In the genomic region with DNA sequence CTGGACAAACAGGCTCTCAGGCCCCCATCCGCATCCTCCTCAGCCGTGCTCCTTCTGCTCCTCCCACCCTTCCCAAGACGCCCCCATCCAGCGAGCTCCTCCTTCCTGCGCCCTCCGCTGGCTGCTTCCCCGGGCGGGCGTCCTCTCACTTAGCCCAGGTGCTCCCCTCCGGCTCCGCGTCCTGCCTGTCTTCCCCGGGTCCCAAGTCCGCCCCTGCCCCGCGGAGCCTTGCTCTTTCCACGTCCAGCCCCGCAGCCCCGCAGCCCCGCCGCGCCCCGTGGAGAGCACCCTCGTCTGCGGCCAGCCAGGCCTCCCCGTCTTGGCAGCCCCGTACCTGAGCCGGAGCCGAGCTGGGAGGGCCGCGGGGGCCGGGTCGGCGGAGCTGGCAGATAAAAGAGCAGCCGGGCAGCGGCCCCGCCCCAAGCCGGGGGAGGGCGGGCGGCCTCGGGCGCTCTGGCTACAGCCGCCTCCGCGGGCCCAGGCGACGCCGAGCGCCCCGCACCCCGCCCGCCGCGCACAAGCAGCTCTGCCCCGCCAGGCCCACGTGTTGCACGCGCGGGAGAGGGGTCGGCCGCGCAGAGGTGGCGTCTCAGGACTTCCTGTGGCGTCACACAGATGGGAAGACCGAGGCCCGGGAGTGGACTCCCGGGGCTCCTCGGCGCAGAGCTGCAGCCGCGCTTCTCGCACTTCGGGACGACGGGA, we compare ENCODE assay signal across 8 cellular contexts. TPM values are rescaled to one million over a fixed set of nuclear protein-coding genes. Genes with fewer than 3 reads are reported as not detected.
DNase-seq lines count a peak whose midpoint lies in the region; ATAC-seq and TF ChIP-seq lines count a peak whose summit lies in the region.

A gene with protein sequence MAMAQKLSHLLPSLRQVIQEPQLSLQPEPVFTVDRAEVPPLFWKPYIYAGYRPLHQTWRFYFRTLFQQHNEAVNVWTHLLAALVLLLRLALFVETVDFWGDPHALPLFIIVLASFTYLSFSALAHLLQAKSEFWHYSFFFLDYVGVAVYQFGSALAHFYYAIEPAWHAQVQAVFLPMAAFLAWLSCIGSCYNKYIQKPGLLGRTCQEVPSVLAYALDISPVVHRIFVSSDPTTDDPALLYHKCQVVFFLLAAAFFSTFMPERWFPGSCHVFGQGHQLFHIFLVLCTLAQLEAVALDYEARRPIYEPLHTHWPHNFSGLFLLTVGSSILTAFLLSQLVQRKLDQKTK (minus strand): TSS at position 555 of the 702 bp plus-strand sequence. CDS start 11,869 bp downstream, outside the sequence.

- H3K4me3 ChIP-seq in HEK293 (ENCODE audit: low read depth, low read length) (peak within 1 kb of the TSS; percentile 44), ectodermal cell (ENCODE audit: insufficient read depth, low read depth, low read length) (peak within 1 kb of the TSS; percentile 61), lung (peak within 1 kb of the TSS; percentile 43)

- H3K27me3 Mint-ChIP-seq in activated CD8-positive, alpha-beta T cell treated with anti-CD3 and anti-CD28 coated beads for 36 hours, result peaks cover 4% of the 10 kb centered on the region

- H3K4me3 Mint-ChIP-seq in activated CD8-positive, alpha-beta T cell treated with anti-CD3 and anti-CD28 coated beads for 36 hours, result peak within 1 kb of the TSS; percentile 88

- H3K4me1 ChIP-seq in HEK293 (ENCODE audit: control insufficient read depth, insufficient read depth, low read length) (no peaks in the 10 kb centered on the region), ectodermal cell (ENCODE audit: control insufficient read depth, insufficient read depth, low read length) (peaks cover 22% of the 10 kb centered on the region), lung (ENCODE audit: control insufficient read depth in 2 of 2, insufficient read depth in 2 of 2, low read length in 2 of 2) (peaks cover 0 to 8% of the 10 kb centered on the region in 2 donors)

- 0% methylated on average over 75 of the region's 75 CpGs for WGBS in ectodermal cell, 2 experiments
- WGBS in lung, 2 donors, result 0% methylated on average over 52 to 75 of the region's 75 CpGs

- H3K27ac ChIP-seq in HEK293 (ENCODE audit: extremely low read depth, low read depth, low read length) (peak within 1 kb of the TSS; percentile 42; the same call in 1 of the 2 replicates), ectodermal cell (ENCODE audit: insufficient read depth, low read depth, low read length, poor library complexity, severe bottlenecking) (no peak within 1 kb of the TSS), lung (ENCODE audit: low read depth in 1 of 2, low read length in 1 of 2) (peak within 1 kb of the TSS; percentile 46 to 76)

- peaks cover 5% of the 10 kb centered on the region for H3K4me1 Mint-ChIP-seq in activated CD8-positive, alpha-beta T cell treated with anti-CD3 and anti-CD28 coated beads for 36 hours (ENCODE audit: low read depth)

- DNase-seq in DMS53 treated with DMSO at 0.1 percent for 48 hours (lab: John Stamatoyannopoulos, UW; ENCODE audit: unreplicated experiment), result peak; percentile 50
- DNase-seq in NCI-H226, result peak; percentile 25
- peak; percentile 77 for DNase-seq in activated CD8-positive, alpha-beta T cell treated with anti-CD3 and anti-CD28 coated beads for 36 hours
- DNase-seq in lung (ENCODE audit: low spot score), result peak; percentile 57
- peak; percentile 49 to 51 for DNase-seq in stimulated activated CD4-positive, alpha-beta T cell treated with anti-CD3 and anti-CD28 coated beads, Interleukin-4, amount 100 ng/mL, for 48 hours (ENCODE audit: low read depth in 2 of 2)
- DNase-seq in GDM1 (lab: John Stamatoyannopoulos, UW), result no peak

- H3K36me3 ChIP-seq in HEK293 (ENCODE audit: control insufficient read depth in 2 of 2, insufficient read depth in 1 of 2, low read length in 2 of 2), result peaks cover 0 to 3% of the 10 kb centered on the region in 2 experiments; a peak in 1 of 3 replicates
- no peaks in the 10 kb centered on the region for H3K36me3 ChIP-seq in ectodermal cell (ENCODE audit: control insufficient read depth, insufficient read depth, low read length)
- peaks cover 0 to 2% of the 10 kb centered on the region in 2 donors for H3K36me3 ChIP-seq in lung (ENCODE audit: control insufficient read depth in 2 of 2, insufficient read depth in 2 of 2, low read length in 2 of 2)

- CTCF ChIA-PET in HEK293 (lab: Yijun Ruan, JAX), result interaction anchor here (0.6 to 1.1 kb wide), 3 partner anchors 25 to 1025 kb away, joined by 3 to 4 read pairs (median 3); no protein-coding TSS in a partner anchor
- CTCF ChIA-PET in activated CD8-positive, alpha-beta T cell treated with anti-CD3 and anti-CD28 coated beads for 36 hours (lab: Charles Lee), result interaction anchor here (0.7 to 3.4 kb wide), 6 partner anchors 9 to 122 kb away, joined by 3 to 30 read pairs (median 3); a partner anchor contains a TSS

- TF ChIP-seq CTCF in HEK293 (tag by site-specific recombination; IDR thresholded peaks at IDR 0.05) (peak; percentile 93), lung (IDR thresholded peaks at IDR 0.05; ENCODE audit: control extremely low read depth, extremely low read depth) (no peak)
- no peak for TF ChIP-seq CTCF in activated CD8-positive, alpha-beta T cell treated with anti-CD3 and anti-CD28 coated beads for 36 hours (IDR thresholded peaks at IDR 0.05)

- H3K27me3 ChIP-seq in ectodermal cell (ENCODE audit: control insufficient read depth, insufficient read depth, low read length, poor library complexity, severe bottlenecking) (peaks cover 29% of the 10 kb centered on the region), lung (ENCODE audit: control insufficient read depth, insufficient read depth) (no peaks in the 10 kb centered on the region)

- no peaks in the 10 kb centered on the region for H3K36me3 Mint-ChIP-seq in activated CD8-positive, alpha-beta T cell treated with anti-CD3 and anti-CD28 coated beads for 36 hours (ENCODE audit: low read depth)

- POLR2A ChIA-PET in HEK293 (lab: Yijun Ruan, JAX), result interaction anchor here (0.6 to 1.8 kb wide), 12 partner anchors 11 to 122 kb away, joined by 3 to 10 read pairs (median 4); a partner anchor contains a TSS
- POLR2A ChIA-PET in activated CD8-positive, alpha-beta T cell treated with anti-CD3 and anti-CD28 coated beads for 36 hours (lab: Charles Lee), result interaction anchor here (0.7 to 2.4 kb wide), 16 partner anchors 11 to 642 kb away, joined by 3 to 13 read pairs (median 3); a partner anchor contains a TSS

- H3K27ac Mint-ChIP-seq in activated CD8-positive, alpha-beta T cell treated with anti-CD3 and anti-CD28 coated beads for 36 hours, result peak within 1 kb of the TSS; percentile 81

- intact Hi-C loops in activated CD8-positive, alpha-beta T cell treated with anti-CD3 and anti-CD28 coated beads for 36 hours (cut with micrococcal nuclease), result no loop called here

- no peaks in the 10 kb centered on the region for H3K9me3 ChIP-seq in HEK293 (ENCODE audit: control insufficient read depth, insufficient read depth, low read depth, low read length)
- no peaks in the 10 kb centered on the region for H3K9me3 ChIP-seq in ectodermal cell (ENCODE audit: control insufficient read depth, low read length)
- no peaks in the 10 kb centered on the region for H3K9me3 ChIP-seq in lung (ENCODE audit: control insufficient read depth in 2 of 2, insufficient read depth in 1 of 2, low read length in 1 of 2)

- ATAC-seq in activated CD8-positive, alpha-beta T cell treated with anti-CD3 and anti-CD28 coated beads for 36 hours, result peak; percentile 88
- ATAC-seq in lung (ENCODE audit: insufficient read depth, low FRiP score), result peak; percentile 91

- no peaks in the 10 kb centered on the region for H3K9me3 Mint-ChIP-seq in activated CD8-positive, alpha-beta T cell treated with anti-CD3 and anti-CD28 coated beads for 36 hours

TF ChIP-seq in HEK293, 187 proteins besides CTCF, POLR2A, EP300 and RAD21 (continues in another document):
- TF ChIP-seq YY2 (tag by site-specific recombination; IDR thresholded peaks at IDR 0.05), result no peak
- 0 out of 2 replicates have a peak, but pooled peaks have one; percentile 52 for TF ChIP-seq ZNF366 (tag by site-specific recombination; conservative IDR thresholded peaks at IDR 0.05)
- TF ChIP-seq ZNF302 (tag by site-specific recombination; IDR thresholded peaks at IDR 0.05; ENCODE audit: low read depth), result no peak
- TF ChIP-seq, protein P1, sequence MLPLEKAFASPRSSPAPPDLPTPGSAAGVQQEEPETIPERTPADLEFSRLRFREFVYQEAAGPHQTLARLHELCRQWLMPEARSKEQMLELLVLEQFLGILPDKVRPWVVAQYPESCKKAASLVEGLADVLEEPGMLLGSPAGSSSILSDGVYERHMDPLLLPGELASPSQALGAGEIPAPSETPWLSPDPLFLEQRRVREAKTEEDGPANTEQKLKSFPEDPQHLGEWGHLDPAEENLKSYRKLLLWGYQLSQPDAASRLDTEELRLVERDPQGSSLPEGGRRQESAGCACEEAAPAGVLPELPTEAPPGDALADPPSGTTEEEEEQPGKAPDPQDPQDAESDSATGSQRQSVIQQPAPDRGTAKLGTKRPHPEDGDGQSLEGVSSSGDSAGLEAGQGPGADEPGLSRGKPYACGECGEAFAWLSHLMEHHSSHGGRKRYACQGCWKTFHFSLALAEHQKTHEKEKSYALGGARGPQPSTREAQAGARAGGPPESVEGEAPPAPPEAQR (tag by site-specific recombination; IDR thresholded peaks at IDR 0.05), result no peak
- TF ChIP-seq ZNF324 (tag by site-specific recombination; IDR thresholded peaks at IDR 0.05), result 0 out of 2 replicates have a peak, but pooled peaks have one; percentile 48
- peak; percentile 48; the same call in 1 of the 2 replicates for TF ChIP-seq ZFP37 (tag by site-specific recombination; IDR thresholded peaks at IDR 0.05)
- TF ChIP-seq TCF7L2 (IDR thresholded peaks at IDR 0.05; ENCODE audit: borderline replicate concordance, low read depth, low read length), result peak; percentile 70; the same call in 1 of the 2 replicates
- no peak for TF ChIP-seq HOXA7 (CRISPR knock-in tag; IDR thresholded peaks at IDR 0.05; ENCODE audit: borderline replicate concordance)
- TF ChIP-seq, protein P2, sequence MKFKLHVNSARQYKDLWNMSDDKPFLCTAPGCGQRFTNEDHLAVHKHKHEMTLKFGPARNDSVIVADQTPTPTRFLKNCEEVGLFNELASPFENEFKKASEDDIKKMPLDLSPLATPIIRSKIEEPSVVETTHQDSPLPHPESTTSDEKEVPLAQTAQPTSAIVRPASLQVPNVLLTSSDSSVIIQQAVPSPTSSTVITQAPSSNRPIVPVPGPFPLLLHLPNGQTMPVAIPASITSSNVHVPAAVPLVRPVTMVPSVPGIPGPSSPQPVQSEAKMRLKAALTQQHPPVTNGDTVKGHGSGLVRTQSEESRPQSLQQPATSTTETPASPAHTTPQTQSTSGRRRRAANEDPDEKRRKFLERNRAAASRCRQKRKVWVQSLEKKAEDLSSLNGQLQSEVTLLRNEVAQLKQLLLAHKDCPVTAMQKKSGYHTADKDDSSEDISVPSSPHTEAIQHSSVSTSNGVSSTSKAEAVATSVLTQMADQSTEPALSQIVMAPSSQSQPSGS (tag by site-specific recombination; IDR thresholded peaks at IDR 0.05; ENCODE audit: low read depth), result no peak

RNA-seq across cellular contexts. Expression of the gene that starts here (rescaled TPM):
- 1 to 10 TPM; 6.8 to 8.0 TPM for total RNA-seq in activated CD8-positive, alpha-beta T cell treated with anti-CD3 and anti-CD28 coated beads for 36 hours
- 9.5 TPM for polyA plus RNA-seq in ectodermal cell (2013, experiment 1 of 4)
- 9.3 TPM for polyA plus RNA-seq in ectodermal cell (2013, experiment 2 of 4)
- 6.2 TPM for polyA plus RNA-seq in ectodermal cell (2013, experiment 3 of 4)
- polyA plus RNA-seq in ectodermal cell (2013, experiment 4 of 4), result 6.9 TPM
- 10 to 100 TPM in 1 of 2 donors, 1 to 10 TPM in 1; 7.6 to 12.1 TPM for total RNA-seq in lung
- polyA plus RNA-seq in lung, result 1 to 10 TPM; 4.2 to 5.6 TPM
